In genomic region chr11:76777325-76777724, GRCh38 we compare ENCODE assay signal across 31 cellular contexts. TPM values are rescaled to one million over a fixed set of nuclear protein-coding genes. Genes with fewer than 3 reads are reported as not detected.
"Had no signal": no experiment of that assay in that cellular context is flagged by ENCODE, and none has a peak within 500 bp of the region (broad histone marks: within the 10 kb centered on the region; RNA-seq: fewer than 3 reads in every experiment).

No MANE protein-coding gene starts in this region.

- DNase-seq: hippocampal formation; kidney glomerular epithelial cell; left cardiac atrium; left ventricle myocardium superior; lower lobe of right lung; mammary epithelial cell; mesenchymal stem cell; naive B cell; natural killer cell; nephron progenitor cell; ovary; retina; right cardiac atrium; stimulated activated CD4-positive, alpha-beta T cell treated with anti-CD3 and anti-CD28 coated beads, Interleukin-12 subunit alpha, Interleukin-12 subunit beta, amount 100 ng/mL, for 4 hours; stimulated activated CD4-positive, alpha-beta T cell treated with anti-CD3 and anti-CD28 coated beads, Interleukin-15, amount 100 ng/mL, for 24 hours; stimulated activated CD4-positive, alpha-beta T cell treated with anti-CD3 and anti-CD28 coated beads, Interleukin-2, amount 100 ng/mL, for 24 hours; stimulated activated CD4-positive, alpha-beta T cell treated with anti-CD3 and anti-CD28 coated beads, Interleukin-4, amount 100 ng/mL, for 1 hour; stimulated activated naive B cell treated with anti-CD40 and anti-IgM and Interleukin-4, amounts not matched to agents 10 μg/mL and 1 μg/mL and 100 μg/mL, for 72 hours; stimulated activated naive CD8-positive, alpha-beta T cell treated with anti-CD3 and anti-CD28 coated beads, Interleukin-15, Interleukin-2, amounts not matched to agents 100 U/mL and 50 U/mL, for 24 hours; stomach; tibial artery; trophoblast cell; upper lobe of right lung had no signal

- H3K4me2 ChIP-seq: neural progenitor cell had no signal

- H3K9ac ChIP-seq: neural progenitor cell had no signal

- H3K4me3 ChIP-seq: lower lobe of right lung, neural progenitor cell, ovary, skin epidermis, stomach, suprapubic skin, thoracic aorta, tibial artery, upper lobe of right lung had no signal

- H3K27me3 ChIP-seq: neural progenitor cell, ovary, stomach, suprapubic skin, tibial artery, upper lobe of right lung had no signal

- H3K27ac ChIP-seq: lower lobe of right lung, neural progenitor cell, neutrophil, ovary, skin epidermis, stomach, suprapubic skin, thoracic aorta, tibial artery, upper lobe of right lung had no signal

- ATAC-seq: left cardiac atrium; left lobe of liver; left ventricle myocardium superior; lower lobe of right lung; natural killer cell; right cardiac atrium; sciatic nerve; stimulated activated naive B cell treated with anti-CD40 and anti-IgM and Interleukin-4, amounts not matched to agents 10 μg/mL and 1 μg/mL and 100 μg/mL, for 72 hours; stimulated activated naive CD8-positive, alpha-beta T cell treated with anti-CD3 and anti-CD28 coated beads, Interleukin-15, Interleukin-2, amounts not matched to agents 100 U/mL and 50 U/mL, for 24 hours; upper lobe of right lung had no signal

- H3K36me3 ChIP-seq: lower lobe of right lung, neutrophil, ovary, stomach, suprapubic skin, thoracic aorta, tibial artery, upper lobe of right lung had no signal

- H3K9me3 ChIP-seq: ovary, suprapubic skin, tibial artery had no signal

- H2AFZ ChIP-seq: neural progenitor cell had no signal

RNA-seq across cellular contexts. Expression of gene TSKU, which starts 5.8 kb away (rescaled TPM):
- total RNA-seq: mononuclear cell, natural killer cell had no signal
